Comparison of ENCODE assay signal across 2 cellular contexts in genomic region chr2:27889774-27890145, GRCh38.
TF ChIP-seq lines count a peak whose summit lies in the region.

No MANE protein-coding gene starts in this region.

TF ChIP-seq in K562, 482 proteins besides CTCF, POLR2A, EP300 and RAD21:
- TF ChIP-seq EZH2 (IDR thresholded peaks at IDR 0.05; ENCODE audit: borderline replicate concordance, low read depth, low read length) (no peak), KAT7 (CRISPR knock-in tag; IDR thresholded peaks at IDR 0.05; ENCODE audit: borderline replicate concordance) (no peak), NR2C2 (CRISPR knock-in tag; IDR thresholded peaks at IDR 0.05) (no peak), NR2C2 (tag; IDR thresholded peaks at IDR 0.05) (0 out of 2 replicates have a peak, but pooled peaks have one; percentile 87), PTTG1 (tag; IDR thresholded peaks at IDR 0.05; ENCODE audit: low read depth) (no peak), ZNF644 (tag; IDR thresholded peaks at IDR 0.05; ENCODE audit: low read depth) (no peak), C11orf30 (IDR thresholded peaks at IDR 0.05; ENCODE audit: low read depth) (no peak)

TF ChIP-seq in HepG2, 621 proteins besides CTCF, POLR2A, EP300 and RAD21:
- TF ChIP-seq TRIM24 (CRISPR knock-in tag; IDR thresholded peaks at IDR 0.05) (no peak), POLR2G (IDR thresholded peaks at IDR 0.05; ENCODE audit: low read depth, low read length) (no peak), DDIT3 (CRISPR knock-in tag; IDR thresholded peaks at IDR 0.05) (no peak), ZNF670 (CRISPR knock-in tag; IDR thresholded peaks at IDR 0.05; ENCODE audit: borderline replicate concordance) (0 out of 2 replicates have a peak, but pooled peaks have one; percentile 58), CREM (IDR thresholded peaks at IDR 0.05) (0 out of 2 replicates have a peak, but pooled peaks have one; percentile 6), CREM (CRISPR knock-in tag; IDR thresholded peaks at IDR 0.05) (no peak), CREB1 (IDR thresholded peaks at IDR 0.05) (0 out of 2 replicates have a peak, but pooled peaks have one; percentile 48), CREB1 (CRISPR knock-in tag; IDR thresholded peaks at IDR 0.05) (peak; percentile 41; the same call in 1 of the 2 replicates), ZEB1 (IDR thresholded peaks at IDR 0.05; ENCODE audit: insufficient replicate concordance, low read depth) (peak; percentile 15), ZNF142 (CRISPR knock-in tag; IDR thresholded peaks at IDR 0.05) (no peak), AHDC1 (CRISPR knock-in tag; IDR thresholded peaks at IDR 0.05; ENCODE audit: borderline replicate concordance) (peak; percentile 48; the same call in 1 of the 2 replicates), JARID2 (CRISPR knock-in tag; IDR thresholded peaks at IDR 0.05; ENCODE audit: insufficient replicate concordance) (peak; percentile 2), ZBTB21 (CRISPR knock-in tag; IDR thresholded peaks at IDR 0.05) (0 out of 2 replicates have a peak, but pooled peaks have one; percentile 51), CENPBD1 (CRISPR knock-in tag; IDR thresholded peaks at IDR 0.05; ENCODE audit: borderline replicate concordance, low read depth) (0 out of 2 replicates have a peak, but pooled peaks have one; percentile 29), ZNF558 (CRISPR knock-in tag; IDR thresholded peaks at IDR 0.05; ENCODE audit: borderline replicate concordance) (no peak), PAF1 (CRISPR knock-in tag; IDR thresholded peaks at IDR 0.05) (no peak), ZFP82 (CRISPR knock-in tag; IDR thresholded peaks at IDR 0.05; ENCODE audit: borderline replicate concordance) (0 out of 2 replicates have a peak, but pooled peaks have one; percentile 31), KMT2B (CRISPR knock-in tag; IDR thresholded peaks at IDR 0.05) (no peak)
